ENCODE assay signal across 21 cellular contexts in genomic region chr2:41216978-41217377, GRCh38.
"Had no signal": no experiment of that assay in that cellular context is flagged by ENCODE, and none has a peak within 500 bp of the region (broad histone marks: within the 10 kb centered on the region; RNA-seq: fewer than 3 reads in every experiment).

No MANE protein-coding gene starts in this region.

- ATAC-seq: HepG2, SK-N-SH treated with all-trans-retinoic acid at 6 μM for 48 hours had no signal

- H3K4me1 ChIP-seq: SJCRH30 had no signal

- H3K27ac ChIP-seq: SJCRH30 had no signal

- H3K4me3 ChIP-seq: MG63, SJCRH30 had no signal

- H3K27me3 ChIP-seq: MG63, SJCRH30 had no signal

- H3K9me3 ChIP-seq: MG63, SJCRH30 had no signal

- H3K36me3 ChIP-seq: MG63, SJCRH30 had no signal

- DNase-seq: IMR-90, Karpas-422, KG1, MG63, NCI-H1092, NCI-H1105 treated with DMSO at 0.1 percent for 48 hours, NCI-H1417 treated with DMSO at 0.1 percent for 48 hours, NCI-H146, NCI-H1694 treated with DMSO at 0.1 percent for 48 hours, NCI-H1930, NCI-H2081, NCI-H2107, NCI-H2227 treated with DMSO at 0.1 percent for 48 hours, NCI-H524, NCI-H526 treated with DMSO at 0.1 percent for 48 hours, NCI-H774, RPMI8226, SHP77 treated with DMSO at 0.1 percent for 48 hours, SJCRH30 had no signal
